In genomic region chr6:30752164-30752927, GRCh38 we compare ENCODE assay signal across 8 cellular contexts. TPM values are rescaled to one million over a fixed set of nuclear protein-coding genes. Genes with fewer than 3 reads are reported as not detected.
DNase-seq lines count a peak whose midpoint lies in the region; ATAC-seq, FAIRE-seq and TF ChIP-seq lines count a peak whose summit lies in the region.

No MANE protein-coding gene starts in this region.

- H3K27me3 Mint-ChIP-seq in stimulated activated naive CD8-positive, alpha-beta T cell treated with anti-CD3 and anti-CD28 coated beads, Interleukin-15, Interleukin-2, amounts not matched to agents 100 ng/mL and 50 ng/mL, for 24 hours = no peaks in the 10 kb centered on the region

- FAIRE-seq in GM12878 (lab: Jason Lieb, UNC) = no peak

- H3K4me2 ChIP-seq in GM12878 (ENCODE audit: control insufficient read depth, insufficient read depth) = no peak overlapping the region

- CTCF ChIA-PET in GM12878 (lab: Yijun Ruan, JAX) = interaction anchor here (1.0 to 1.7 kb wide), 4 partner anchors 8 to 70 kb away, joined by 4 to 6 read pairs (median 6); partner anchors contain the start of gene IER3

- H3K4me3 Mint-ChIP-seq in stimulated activated naive CD8-positive, alpha-beta T cell treated with anti-CD3 and anti-CD28 coated beads, Interleukin-15, Interleukin-2, amounts not matched to agents 100 ng/mL and 50 ng/mL, for 24 hours = no peak overlapping the region

- no peaks in the 10 kb centered on the region for H3K9me3 ChIP-seq in GM12878 (replicated peaks; ENCODE audit: control insufficient read depth, insufficient read depth, low read length)

- ATAC-seq in GM12878 (peak; percentile 56), HG02610 (IDR thresholded peaks at IDR 0.05; ENCODE audit: unreplicated experiment) (no peak)

- intact Hi-C loops in GM12878 (cut with micrococcal nuclease; ENCODE audit: unreplicated experiment) = no loop called here

- RAD21 ChIA-PET in GM12878 (lab: Charles Lee; ENCODE audit: unreplicated experiment) = interaction anchor here (0.7 to 1.6 kb wide), 7 partner anchors 11 to 67 kb away, joined by 3 to 7 read pairs (median 4); no protein-coding TSS in a partner anchor

- WGBS in GM12878 (ENCODE audit: insufficient coverage, insufficient replicate concordance, low lambda C conversion rate, missing lambda C conversion rate) = 71% methylated on average over 12 of the region's 12 CpGs

- BruUV-seq in GM12878 (replicated peaks; lab: Mats Ljungman, UMichigan) = no TSS peak

- H3K79me2 ChIP-seq in GM12878 (ENCODE audit: control insufficient read depth, insufficient read depth, low read length) = no peaks in the 10 kb centered on the region

- H3K9ac ChIP-seq in GM12878 (ENCODE audit: control insufficient read depth, insufficient read depth, low read length) = no peak overlapping the region

- in situ Hi-C loops in GM12878 (cut with MboI) = no loop called here

- no peaks in the 10 kb centered on the region for H3K9me3 Mint-ChIP-seq in stimulated activated naive CD8-positive, alpha-beta T cell treated with anti-CD3 and anti-CD28 coated beads, Interleukin-15, Interleukin-2, amounts not matched to agents 100 ng/mL and 50 ng/mL, for 24 hours

- TF ChIP-seq POLR2A in GM12878 (IDR thresholded peaks at IDR 0.05; ENCODE audit: low read depth, low read length) = no peak

- H3K4me3 ChIP-seq in GM12878 = no peak overlapping the region
- H3K4me3 ChIP-seq in kidney epithelial cell (ENCODE audit: low read depth, low read length) = no peak overlapping the region

- H3K36me3 ChIP-seq in GM12878 (ENCODE audit: control insufficient read depth in 2 of 2, insufficient read depth in 2 of 2, low read length in 1 of 2) (no peaks in the 10 kb centered on the region), kidney epithelial cell (ENCODE audit: control insufficient read depth, insufficient read depth, low read length) (no peaks in the 10 kb centered on the region)

- H3K4me1 Mint-ChIP-seq in stimulated activated naive CD8-positive, alpha-beta T cell treated with anti-CD3 and anti-CD28 coated beads, Interleukin-15, Interleukin-2, amounts not matched to agents 100 ng/mL and 50 ng/mL, for 24 hours (ENCODE audit: low read depth) = peaks cover 58% of the 10 kb centered on the region

- peak; percentile 23 for TF ChIP-seq CTCF in AG09319 (IDR thresholded peaks at IDR 0.05; ENCODE audit: low read depth, low read length)
- no peak for TF ChIP-seq CTCF in GM12878 (IDR thresholded peaks at IDR 0.05 in 2 of 3, conservative IDR thresholded peaks at IDR 0.05 in 1 of 3; ENCODE audit: control insufficient read depth in 2 of 3, extremely low read depth in 1 of 3, insufficient read depth in 1 of 3, low read depth in 3 of 3, low read length in 3 of 3)
- peak; percentile 28 for TF ChIP-seq CTCF in kidney epithelial cell (IDR thresholded peaks at IDR 0.05; ENCODE audit: insufficient read depth, low read length, poor library complexity, severe bottlenecking)

- no peak overlapping the region for H2AFZ ChIP-seq in GM12878 (ENCODE audit: control insufficient read depth, low read depth, low read length)

- no peak overlapping the region for H3K27ac ChIP-seq in GM12878 (ENCODE audit: control insufficient read depth, insufficient read depth)

- H3K4me1 ChIP-seq in GM12878 (ENCODE audit: control insufficient read depth, insufficient read depth, low read length) = peaks cover 3% of the 10 kb centered on the region; the same call in 1 of the 2 replicates

- H3K27ac Mint-ChIP-seq in stimulated activated naive CD8-positive, alpha-beta T cell treated with anti-CD3 and anti-CD28 coated beads, Interleukin-15, Interleukin-2, amounts not matched to agents 100 ng/mL and 50 ng/mL, for 24 hours = peak overlapping the region; percentile 81

- POLR2A ChIA-PET in GM12878 (lab: Charles Lee) = interaction anchor here (1.0 to 1.5 kb wide), 2 partner anchors 16 to 70 kb away, joined by 3 to 4 read pairs; no protein-coding TSS in a partner anchor

- no peak for TF ChIP-seq EP300 in GM12878 (IDR thresholded peaks at IDR 0.05; ENCODE audit: borderline replicate concordance in 1 of 2, control insufficient read depth in 1 of 2, low read depth in 2 of 2, low read length in 2 of 2)

- H3K27me3 ChIP-seq in GM12878 (replicated peaks in 1 of 2; ENCODE audit: control insufficient read depth in 2 of 2, insufficient read depth in 2 of 2, low read length in 1 of 2) (no peaks in the 10 kb centered on the region), kidney epithelial cell (ENCODE audit: control insufficient read depth, insufficient read depth, low read length) (no peaks in the 10 kb centered on the region)

- H3K36me3 Mint-ChIP-seq in stimulated activated naive CD8-positive, alpha-beta T cell treated with anti-CD3 and anti-CD28 coated beads, Interleukin-15, Interleukin-2, amounts not matched to agents 100 ng/mL and 50 ng/mL, for 24 hours (ENCODE audit: low read depth) = no peaks in the 10 kb centered on the region

- H4K20me1 ChIP-seq in GM12878 (ENCODE audit: control insufficient read depth, insufficient read depth) = no peaks in the 10 kb centered on the region

- SMC1A ChIA-PET in GM12878 (lab: Charles Lee; ENCODE audit: uncharacterized antibody, unreplicated experiment) = interaction anchor here (0.9 to 2.0 kb wide), 10 partner anchors 14 to 76 kb away, joined by 3 to 12 read pairs (median 4); no protein-coding TSS in a partner anchor

- DNase-seq in AG09319 (ENCODE audit: extremely low read depth, low read depth) (peak; percentile 99), Kasumi-1 (lab: John Stamatoyannopoulos, UW) (peak; percentile 73 to 75), GM12878 (ENCODE audit: low read depth, low spot score) (no peak), kidney epithelial cell (ENCODE audit: low read depth) (peak; percentile 97), germinal center (ENCODE audit: low spot score) (no peak)
- no peak for DNase-seq in activated CD4-positive, alpha-beta T cell treated with anti-CD3 and anti-CD28 coated beads for 1 hour

- no peak for TF ChIP-seq RAD21 in GM12878 (IDR thresholded peaks at IDR 0.05; ENCODE audit: insufficient read depth, low read depth, low read length)

RNA-seq across cellular contexts. Expression of gene IER3, which starts 8.0 kb away (rescaled TPM):
- 22.9 and 23.9 TPM in 2 replicates for total RNA-seq in GM12878 (2013; cell fraction: nucleolus; rRNA removed)
- total RNA-seq in GM12878 (2014; rRNA removed) (67.2 and 71.6 TPM in 2 replicates), GM12878 (2014; rRNA removed; fragmentation: Illumina TruSeq; extraction: Trizol) (42.0 and 43.2 TPM in 2 replicates), GM12878 (2021) (65.8 and 80.7 TPM in 2 replicates), kidney epithelial cell (188 and 229 TPM in 2 replicates)
- 10.6 TPM for polyA plus RNA-seq in GM12878 (2011; ENCODE audit: low read depth)
- polyA plus RNA-seq in GM12878 (2011; rRNA removed) (100 and 104 TPM in 2 replicates), GM12878 (2014; fragmentation: Illumina TruSeq; extraction: Trizol) (8.3 and 22.5 TPM in 2 replicates), GM12878 (2014; fragmentation: Nextera tagmentation; extraction: Ambion mirVana) (1 to 10 TPM; 1.9 to 7.3 TPM), GM12878 (2014; rRNA removed) (63.8 and 71.6 TPM in 2 replicates), GM12878 (2016; fragmentation: Nextera tagmentation; extraction: Ambion mirVana) (10 to 100 TPM; 16.1 to 19.5 TPM)
- 96.0 and 101 TPM in 2 replicates for polyA plus RNA-seq in GM12878 (2011; cell fraction: cytosol; rRNA removed)
- 183 and 184 TPM in 2 replicates for polyA plus RNA-seq in GM12878 (2011; cell fraction: nucleus; rRNA removed)
- 21.4 and 31.8 TPM in 2 replicates for polyA plus RNA-seq in GM12878 (2012)
- polyA minus RNA-seq in GM12878 (2011; rRNA and poly(A)+ RNA removed) = 63.6 and 100 TPM in 2 replicates
- 102 and 106 TPM in 2 replicates for polyA minus RNA-seq in GM12878 (2011; cell fraction: cytosol; rRNA and poly(A)+ RNA removed)
- 70.4 and 103 TPM in 2 replicates for polyA minus RNA-seq in GM12878 (2011; cell fraction: nucleus; rRNA and poly(A)+ RNA removed)

RNA-seq across cellular contexts. Expression of gene FLOT1, which starts 9.9 kb away (rescaled TPM):
- total RNA-seq in GM12878 (2013; cell fraction: nucleolus; rRNA removed) = 83.3 and 102 TPM in 2 replicates
- 98.4 and 102 TPM in 2 replicates for total RNA-seq in GM12878 (2014; rRNA removed)
- 71.2 and 73.6 TPM in 2 replicates for total RNA-seq in GM12878 (2014; rRNA removed; fragmentation: Illumina TruSeq; extraction: Trizol)
- 111 and 115 TPM in 2 replicates for total RNA-seq in GM12878 (2021)
- polyA plus RNA-seq in GM12878 (2011; ENCODE audit: low read depth) = 57.9 TPM
- polyA plus RNA-seq in GM12878 (2011; rRNA removed) = 113 and 153 TPM in 2 replicates
- polyA plus RNA-seq in GM12878 (2011; cell fraction: cytosol; rRNA removed) = 161 and 169 TPM in 2 replicates
- polyA plus RNA-seq in GM12878 (2011; cell fraction: nucleus; rRNA removed) = 189 and 204 TPM in 2 replicates
- 103 and 110 TPM in 2 replicates for polyA plus RNA-seq in GM12878 (2012)
- 102 and 112 TPM in 2 replicates for polyA plus RNA-seq in GM12878 (2014; fragmentation: Illumina TruSeq; extraction: Trizol)
- 10 to 100 TPM; 12.3 to 16.8 TPM for polyA plus RNA-seq in GM12878 (2014; fragmentation: Nextera tagmentation; extraction: Ambion mirVana)
- polyA plus RNA-seq in GM12878 (2014; rRNA removed) = 140 and 153 TPM in 2 replicates
- 100 to 1,000 TPM; 114 to 119 TPM for polyA plus RNA-seq in GM12878 (2016; fragmentation: Nextera tagmentation; extraction: Ambion mirVana)
- 106 and 129 TPM in 2 replicates for polyA minus RNA-seq in GM12878 (2011; rRNA and poly(A)+ RNA removed)
- polyA minus RNA-seq in GM12878 (2011; cell fraction: cytosol; rRNA and poly(A)+ RNA removed) = 45.0 and 45.6 TPM in 2 replicates
- 64.8 and 96.5 TPM in 2 replicates for polyA minus RNA-seq in GM12878 (2011; cell fraction: nucleus; rRNA and poly(A)+ RNA removed)
- 136 and 142 TPM in 2 replicates for total RNA-seq in kidney epithelial cell

RNA-seq across cellular contexts. Expression of gene TUBB, which starts 32.2 kb away (rescaled TPM):
- total RNA-seq in GM12878 (2013; cell fraction: nucleolus; rRNA removed) = 180 and 186 TPM in 2 replicates
- 1,600 and 1,662 TPM in 2 replicates for total RNA-seq in GM12878 (2014; rRNA removed)
- 1,225 and 1,242 TPM in 2 replicates for total RNA-seq in GM12878 (2014; rRNA removed; fragmentation: Illumina TruSeq; extraction: Trizol)
- 1,685 and 1,700 TPM in 2 replicates for total RNA-seq in GM12878 (2021)
- 770 TPM for polyA plus RNA-seq in GM12878 (2011; ENCODE audit: low read depth)
- 1,703 and 2,596 TPM in 2 replicates for polyA plus RNA-seq in GM12878 (2011; rRNA removed)
- 2,686 and 3,225 TPM in 2 replicates for polyA plus RNA-seq in GM12878 (2011; cell fraction: cytosol; rRNA removed)
- 1,113 and 1,357 TPM in 2 replicates for polyA plus RNA-seq in GM12878 (2011; cell fraction: nucleus; rRNA removed)
- 828 and 941 TPM in 2 replicates for polyA plus RNA-seq in GM12878 (2012)
- polyA plus RNA-seq in GM12878 (2014; fragmentation: Illumina TruSeq; extraction: Trizol) = 2,402 and 3,052 TPM in 2 replicates
- polyA plus RNA-seq in GM12878 (2014; fragmentation: Nextera tagmentation; extraction: Ambion mirVana) = 1,000 to 10,000 TPM; 1,039 to 1,376 TPM
- 2,367 and 2,490 TPM in 2 replicates for polyA plus RNA-seq in GM12878 (2014; rRNA removed)
- polyA plus RNA-seq in GM12878 (2016; fragmentation: Nextera tagmentation; extraction: Ambion mirVana) = 1,000 to 10,000 TPM; 1,510 to 1,651 TPM
- polyA minus RNA-seq in GM12878 (2011; rRNA and poly(A)+ RNA removed) = 2,195 and 2,964 TPM in 2 replicates
- 626 and 717 TPM in 2 replicates for polyA minus RNA-seq in GM12878 (2011; cell fraction: cytosol; rRNA and poly(A)+ RNA removed)
- polyA minus RNA-seq in GM12878 (2011; cell fraction: nucleus; rRNA and poly(A)+ RNA removed) = 193 and 357 TPM in 2 replicates
- 808 and 855 TPM in 2 replicates for total RNA-seq in kidney epithelial cell

RNA-seq across cellular contexts. Expression of gene MDC1, which starts 35.3 kb away (rescaled TPM):
- 15.3 and 21.3 TPM in 2 replicates for total RNA-seq in GM12878 (2013; cell fraction: nucleolus; rRNA removed)
- total RNA-seq in GM12878 (2014; rRNA removed) (11.9 and 12.9 TPM in 2 replicates), GM12878 (2014; rRNA removed; fragmentation: Illumina TruSeq; extraction: Trizol) (12.4 and 12.5 TPM in 2 replicates), GM12878 (2021) (62.5 and 66.9 TPM in 2 replicates), kidney epithelial cell (11.4 and 14.7 TPM in 2 replicates)
- polyA plus RNA-seq in GM12878 (2011; ENCODE audit: low read depth) = 30.8 TPM
- polyA plus RNA-seq in GM12878 (2011; rRNA removed) (6.8 and 14.8 TPM in 2 replicates), GM12878 (2014; fragmentation: Illumina TruSeq; extraction: Trizol) (52.7 and 53.6 TPM in 2 replicates), GM12878 (2014; fragmentation: Nextera tagmentation; extraction: Ambion mirVana) (1 to 10 TPM; 5.1 to 6.5 TPM), GM12878 (2014; rRNA removed) (30.1 and 33.3 TPM in 2 replicates), GM12878 (2016; fragmentation: Nextera tagmentation; extraction: Ambion mirVana) (10 to 100 TPM; 31.1 to 36.2 TPM)
- 18.4 and 23.7 TPM in 2 replicates for polyA plus RNA-seq in GM12878 (2011; cell fraction: cytosol; rRNA removed)
- 68.0 and 73.9 TPM in 2 replicates for polyA plus RNA-seq in GM12878 (2011; cell fraction: nucleus; rRNA removed)
- polyA plus RNA-seq in GM12878 (2012) = 36.6 and 43.4 TPM in 2 replicates
- 17.6 and 22.5 TPM in 2 replicates for polyA minus RNA-seq in GM12878 (2011; rRNA and poly(A)+ RNA removed)
- 8.5 and 20.0 TPM in 2 replicates for polyA minus RNA-seq in GM12878 (2011; cell fraction: cytosol; rRNA and poly(A)+ RNA removed)
- 7.4 and 14.4 TPM in 2 replicates for polyA minus RNA-seq in GM12878 (2011; cell fraction: nucleus; rRNA and poly(A)+ RNA removed)

Comparison
In these comparisons a context has a peak if more than half of its experiments do, and no peak if none do; other contexts are left out.
1. DNase-seq: peak in AG09319 (single experiment), Kasumi-1 (2 of 2) and kidney epithelial cell (single experiment); none in GM12878 (single experiment), activated CD4-positive, alpha-beta T cell treated with anti-CD3 and anti-CD28 coated beads for 1 hour (single experiment) and germinal center (single experiment).
2. CTCF ChIP-seq: peak in AG09319 (single experiment) and kidney epithelial cell (single experiment); none in GM12878 (0 of 3).